In genomic region chr15:50424066-50424890, GRCh38 we compare ENCODE assay signal across 1 cellular context.
A peak's percentile ranks its signal among the peaks of the same experiment; 100 is the strongest.
TF ChIP-seq lines count a peak whose summit lies in the region.

Gene USP8, plus strand, starts transcription at chr15:50424405. Its CDS starts 14,669 bp downstream, at chr15:50439074.

TF ChIP-seq in HepG2, 621 proteins besides CTCF, POLR2A, EP300 and RAD21 (continued from another document and continues in another):
- TF ChIP-seq, protein P1, sequence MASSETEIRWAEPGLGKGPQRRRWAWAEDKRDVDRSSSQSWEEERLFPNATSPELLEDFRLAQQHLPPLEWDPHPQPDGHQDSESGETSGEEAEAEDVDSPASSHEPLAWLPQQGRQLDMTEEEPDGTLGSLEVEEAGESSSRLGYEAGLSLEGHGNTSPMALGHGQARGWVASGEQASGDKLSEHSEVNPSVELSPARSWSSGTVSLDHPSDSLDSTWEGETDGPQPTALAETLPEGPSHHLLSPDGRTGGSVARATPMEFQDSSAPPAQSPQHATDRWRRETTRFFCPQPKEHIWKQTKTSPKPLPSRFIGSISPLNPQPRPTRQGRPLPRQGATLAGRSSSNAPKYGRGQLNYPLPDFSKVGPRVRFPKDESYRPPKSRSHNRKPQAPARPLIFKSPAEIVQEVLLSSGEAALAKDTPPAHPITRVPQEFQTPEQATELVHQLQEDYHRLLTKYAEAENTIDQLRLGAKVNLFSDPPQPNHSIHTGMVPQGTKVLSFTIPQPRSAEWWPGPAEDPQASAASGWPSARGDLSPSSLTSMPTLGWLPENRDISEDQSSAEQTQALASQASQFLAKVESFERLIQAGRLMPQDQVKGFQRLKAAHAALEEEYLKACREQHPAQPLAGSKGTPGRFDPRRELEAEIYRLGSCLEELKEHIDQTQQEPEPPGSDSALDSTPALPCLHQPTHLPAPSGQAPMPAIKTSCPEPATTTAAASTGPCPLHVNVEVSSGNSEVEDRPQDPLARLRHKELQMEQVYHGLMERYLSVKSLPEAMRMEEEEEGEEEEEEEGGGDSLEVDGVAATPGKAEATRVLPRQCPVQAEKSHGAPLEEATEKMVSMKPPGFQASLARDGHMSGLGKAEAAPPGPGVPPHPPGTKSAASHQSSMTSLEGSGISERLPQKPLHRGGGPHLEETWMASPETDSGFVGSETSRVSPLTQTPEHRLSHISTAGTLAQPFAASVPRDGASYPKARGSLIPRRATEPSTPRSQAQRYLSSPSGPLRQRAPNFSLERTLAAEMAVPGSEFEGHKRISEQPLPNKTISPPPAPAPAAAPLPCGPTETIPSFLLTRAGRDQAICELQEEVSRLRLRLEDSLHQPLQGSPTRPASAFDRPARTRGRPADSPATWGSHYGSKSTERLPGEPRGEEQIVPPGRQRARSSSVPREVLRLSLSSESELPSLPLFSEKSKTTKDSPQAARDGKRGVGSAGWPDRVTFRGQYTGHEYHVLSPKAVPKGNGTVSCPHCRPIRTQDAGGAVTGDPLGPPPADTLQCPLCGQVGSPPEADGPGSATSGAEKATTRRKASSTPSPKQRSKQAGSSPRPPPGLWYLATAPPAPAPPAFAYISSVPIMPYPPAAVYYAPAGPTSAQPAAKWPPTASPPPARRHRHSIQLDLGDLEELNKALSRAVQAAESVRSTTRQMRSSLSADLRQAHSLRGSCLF (CRISPR knock-in tag; IDR thresholded peaks at IDR 0.05; ENCODE audit: borderline replicate concordance), result no peak
- TF ChIP-seq, protein P2, sequence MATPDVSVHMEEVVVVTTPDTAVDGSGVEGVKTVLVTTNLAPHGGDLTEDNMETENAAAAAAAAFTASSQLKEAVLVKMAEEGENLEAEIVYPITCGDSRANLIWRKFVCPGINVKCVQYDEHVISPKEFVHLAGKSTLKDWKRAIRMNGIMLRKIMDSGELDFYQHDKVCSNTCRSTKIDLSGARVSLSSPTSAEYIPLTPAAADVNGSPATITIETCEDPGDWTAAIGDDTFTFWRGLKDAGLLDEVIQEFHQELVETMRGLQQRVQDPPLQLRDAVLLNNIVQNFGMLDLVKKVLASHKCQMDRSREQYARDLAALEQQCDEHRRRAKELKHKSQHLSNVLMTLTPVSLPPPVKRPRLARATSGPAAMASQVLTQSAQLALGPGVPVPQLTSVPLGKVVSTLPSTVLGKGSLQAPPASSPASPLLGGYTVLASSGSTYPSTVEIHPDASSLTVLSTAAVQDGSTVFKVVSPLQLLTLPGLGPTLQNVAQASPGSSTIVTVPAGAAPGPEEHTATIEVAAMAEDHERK (CRISPR knock-in tag; IDR thresholded peaks at IDR 0.05; ENCODE audit: low read depth), result peak; percentile 74; the same call in 1 of the 2 replicates
- TF ChIP-seq CAMTA2 (CRISPR knock-in tag; IDR thresholded peaks at IDR 0.05; ENCODE audit: borderline replicate concordance) (no peak), SIN3A (IDR thresholded peaks at IDR 0.05; ENCODE audit: borderline replicate concordance, low read depth, low read length) (peak; percentile 82; the same call in 1 of the 2 replicates), ETV5 (CRISPR knock-in tag; IDR thresholded peaks at IDR 0.05; ENCODE audit: borderline replicate concordance) (peak; percentile 73; the same call in 1 of the 2 replicates), KLF11 (CRISPR knock-in tag; IDR thresholded peaks at IDR 0.05) (peak; percentile 28; the same call in 1 of the 2 replicates), RELA (CRISPR knock-in tag; IDR thresholded peaks at IDR 0.05) (0 out of 2 replicates have a peak, but pooled peaks have one; percentile 71), SPEN (CRISPR knock-in tag; IDR thresholded peaks at IDR 0.05; ENCODE audit: low read depth) (peak; percentile 90), ZNF136 (CRISPR knock-in tag; IDR thresholded peaks at IDR 0.05; ENCODE audit: low read depth) (no peak), THAP11 (CRISPR knock-in tag; IDR thresholded peaks at IDR 0.05) (peak; percentile 91), MED1 (CRISPR knock-in tag; IDR thresholded peaks at IDR 0.05) (peak; percentile 77), ZNF616 (CRISPR knock-in tag; IDR thresholded peaks at IDR 0.05; ENCODE audit: low read depth) (peak; percentile 50; the same call in 1 of the 2 replicates), KAT8 (CRISPR knock-in tag; IDR thresholded peaks at IDR 0.05) (peak; percentile 93), ZNF138 (CRISPR knock-in tag; IDR thresholded peaks at IDR 0.05; ENCODE audit: low read depth) (peak; percentile 49; the same call in 1 of the 2 replicates), PPARG (CRISPR knock-in tag; conservative IDR thresholded peaks at IDR 0.05) (no peak), ZNF451 (CRISPR knock-in tag; IDR thresholded peaks at IDR 0.05) (0 out of 2 replicates have a peak, but pooled peaks have one; percentile 68), ZNF496 (CRISPR knock-in tag; IDR thresholded peaks at IDR 0.05; ENCODE audit: insufficient replicate concordance) (no peak), ZZZ3 (CRISPR knock-in tag; IDR thresholded peaks at IDR 0.05; ENCODE audit: borderline replicate concordance) (peak; percentile 51; the same call in 1 of the 2 replicates), YY1 (IDR thresholded peaks at IDR 0.05; ENCODE audit: insufficient read depth, insufficient replicate concordance, low read depth, low read length) (peak; percentile 32), ZNF713 (CRISPR knock-in tag; IDR thresholded peaks at IDR 0.05) (peak; percentile 86; the same call in 1 of the 2 replicates), HDAC2 (CRISPR knock-in tag; IDR thresholded peaks at IDR 0.05) (peak; percentile 82; the same call in 1 of the 2 replicates), MED13 (CRISPR knock-in tag; IDR thresholded peaks at IDR 0.05) (0 out of 2 replicates have a peak, but pooled peaks have one; percentile 11), SNAPC2 (CRISPR knock-in tag; IDR thresholded peaks at IDR 0.05) (no peak), KAT7 (CRISPR knock-in tag; IDR thresholded peaks at IDR 0.05; ENCODE audit: borderline replicate concordance) (peak; percentile 88; the same call in 1 of the 2 replicates), AGO2 (optimal IDR thresholded peaks at IDR 0.05; ENCODE audit: low read depth, low read length) (peak; percentile 36), BHLHE40 (IDR thresholded peaks at IDR 0.05; ENCODE audit: low read length) (0 out of 2 replicates have a peak, but pooled peaks have one; percentile 12), JUN (CRISPR knock-in tag; IDR thresholded peaks at IDR 0.05) (no peak), ZNF670 (CRISPR knock-in tag; IDR thresholded peaks at IDR 0.05; ENCODE audit: borderline replicate concordance) (no peak), ZNF296 (CRISPR knock-in tag; conservative IDR thresholded peaks at IDR 0.05) (no peak), ZNF614 (CRISPR knock-in tag; IDR thresholded peaks at IDR 0.05; ENCODE audit: borderline replicate concordance) (no peak), JUND (CRISPR knock-in tag; IDR thresholded peaks at IDR 0.05) (0 out of 2 replicates have a peak, but pooled peaks have one; percentile 47), POLR2G (IDR thresholded peaks at IDR 0.05; ENCODE audit: low read depth, low read length) (peak; percentile 97), GFI1 (CRISPR knock-in tag; IDR thresholded peaks at IDR 0.05; ENCODE audit: borderline replicate concordance) (no peak), ZNF674 (CRISPR knock-in tag; IDR thresholded peaks at IDR 0.05; ENCODE audit: low read depth) (no peak), TAF15 (IDR thresholded peaks at IDR 0.05; ENCODE audit: low read depth, low read length, poor library complexity, severe bottlenecking) (peak; percentile 63), SAP130 (CRISPR knock-in tag; IDR thresholded peaks at IDR 0.05; ENCODE audit: low read depth) (peak; percentile 96), MXI1 (IDR thresholded peaks at IDR 0.05; ENCODE audit: borderline replicate concordance, low read depth, low read length) (peak; percentile 73; the same call in 2 of the 3 replicates), LCORL (IDR thresholded peaks at IDR 0.05) (no peak), LCORL (CRISPR knock-in tag; IDR thresholded peaks at IDR 0.05) (peak; percentile 61; the same call in 1 of the 2 replicates), FOXJ3 (CRISPR knock-in tag; IDR thresholded peaks at IDR 0.05; ENCODE audit: borderline replicate concordance) (no peak), GRHL1 (CRISPR knock-in tag; conservative IDR thresholded peaks at IDR 0.05) (no peak), MEIS2 (CRISPR knock-in tag; IDR thresholded peaks at IDR 0.05) (peak; percentile 22; the same call in 1 of the 2 replicates), ZFP41 (CRISPR knock-in tag; IDR thresholded peaks at IDR 0.05; ENCODE audit: borderline replicate concordance) (no peak), EEA1 (CRISPR knock-in tag; IDR thresholded peaks at IDR 0.05; ENCODE audit: borderline replicate concordance) (no peak), ZNF781 (CRISPR knock-in tag; IDR thresholded peaks at IDR 0.05; ENCODE audit: borderline replicate concordance, not compliant biosample characterization) (no peak), ZNF292 (CRISPR knock-in tag; IDR thresholded peaks at IDR 0.05; ENCODE audit: borderline replicate concordance, low read depth) (0 out of 2 replicates have a peak, but pooled peaks have one; percentile 16), MIER2 (CRISPR knock-in tag; IDR thresholded peaks at IDR 0.05) (0 out of 2 replicates have a peak, but pooled peaks have one; percentile 13)
- TF ChIP-seq, protein P3, sequence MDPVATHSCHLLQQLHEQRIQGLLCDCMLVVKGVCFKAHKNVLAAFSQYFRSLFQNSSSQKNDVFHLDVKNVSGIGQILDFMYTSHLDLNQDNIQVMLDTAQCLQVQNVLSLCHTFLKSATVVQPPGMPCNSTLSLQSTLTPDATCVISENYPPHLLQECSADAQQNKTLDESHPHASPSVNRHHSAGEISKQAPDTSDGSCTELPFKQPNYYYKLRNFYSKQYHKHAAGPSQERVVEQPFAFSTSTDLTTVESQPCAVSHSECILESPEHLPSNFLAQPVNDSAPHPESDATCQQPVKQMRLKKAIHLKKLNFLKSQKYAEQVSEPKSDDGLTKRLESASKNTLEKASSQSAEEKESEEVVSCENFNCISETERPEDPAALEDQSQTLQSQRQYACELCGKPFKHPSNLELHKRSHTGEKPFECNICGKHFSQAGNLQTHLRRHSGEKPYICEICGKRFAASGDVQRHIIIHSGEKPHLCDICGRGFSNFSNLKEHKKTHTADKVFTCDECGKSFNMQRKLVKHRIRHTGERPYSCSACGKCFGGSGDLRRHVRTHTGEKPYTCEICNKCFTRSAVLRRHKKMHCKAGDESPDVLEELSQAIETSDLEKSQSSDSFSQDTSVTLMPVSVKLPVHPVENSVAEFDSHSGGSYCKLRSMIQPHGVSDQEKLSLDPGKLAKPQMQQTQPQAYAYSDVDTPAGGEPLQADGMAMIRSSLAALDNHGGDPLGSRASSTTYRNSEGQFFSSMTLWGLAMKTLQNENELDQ (CRISPR knock-in tag; IDR thresholded peaks at IDR 0.05; ENCODE audit: borderline replicate concordance), result no peak
- TF ChIP-seq, protein P4, sequence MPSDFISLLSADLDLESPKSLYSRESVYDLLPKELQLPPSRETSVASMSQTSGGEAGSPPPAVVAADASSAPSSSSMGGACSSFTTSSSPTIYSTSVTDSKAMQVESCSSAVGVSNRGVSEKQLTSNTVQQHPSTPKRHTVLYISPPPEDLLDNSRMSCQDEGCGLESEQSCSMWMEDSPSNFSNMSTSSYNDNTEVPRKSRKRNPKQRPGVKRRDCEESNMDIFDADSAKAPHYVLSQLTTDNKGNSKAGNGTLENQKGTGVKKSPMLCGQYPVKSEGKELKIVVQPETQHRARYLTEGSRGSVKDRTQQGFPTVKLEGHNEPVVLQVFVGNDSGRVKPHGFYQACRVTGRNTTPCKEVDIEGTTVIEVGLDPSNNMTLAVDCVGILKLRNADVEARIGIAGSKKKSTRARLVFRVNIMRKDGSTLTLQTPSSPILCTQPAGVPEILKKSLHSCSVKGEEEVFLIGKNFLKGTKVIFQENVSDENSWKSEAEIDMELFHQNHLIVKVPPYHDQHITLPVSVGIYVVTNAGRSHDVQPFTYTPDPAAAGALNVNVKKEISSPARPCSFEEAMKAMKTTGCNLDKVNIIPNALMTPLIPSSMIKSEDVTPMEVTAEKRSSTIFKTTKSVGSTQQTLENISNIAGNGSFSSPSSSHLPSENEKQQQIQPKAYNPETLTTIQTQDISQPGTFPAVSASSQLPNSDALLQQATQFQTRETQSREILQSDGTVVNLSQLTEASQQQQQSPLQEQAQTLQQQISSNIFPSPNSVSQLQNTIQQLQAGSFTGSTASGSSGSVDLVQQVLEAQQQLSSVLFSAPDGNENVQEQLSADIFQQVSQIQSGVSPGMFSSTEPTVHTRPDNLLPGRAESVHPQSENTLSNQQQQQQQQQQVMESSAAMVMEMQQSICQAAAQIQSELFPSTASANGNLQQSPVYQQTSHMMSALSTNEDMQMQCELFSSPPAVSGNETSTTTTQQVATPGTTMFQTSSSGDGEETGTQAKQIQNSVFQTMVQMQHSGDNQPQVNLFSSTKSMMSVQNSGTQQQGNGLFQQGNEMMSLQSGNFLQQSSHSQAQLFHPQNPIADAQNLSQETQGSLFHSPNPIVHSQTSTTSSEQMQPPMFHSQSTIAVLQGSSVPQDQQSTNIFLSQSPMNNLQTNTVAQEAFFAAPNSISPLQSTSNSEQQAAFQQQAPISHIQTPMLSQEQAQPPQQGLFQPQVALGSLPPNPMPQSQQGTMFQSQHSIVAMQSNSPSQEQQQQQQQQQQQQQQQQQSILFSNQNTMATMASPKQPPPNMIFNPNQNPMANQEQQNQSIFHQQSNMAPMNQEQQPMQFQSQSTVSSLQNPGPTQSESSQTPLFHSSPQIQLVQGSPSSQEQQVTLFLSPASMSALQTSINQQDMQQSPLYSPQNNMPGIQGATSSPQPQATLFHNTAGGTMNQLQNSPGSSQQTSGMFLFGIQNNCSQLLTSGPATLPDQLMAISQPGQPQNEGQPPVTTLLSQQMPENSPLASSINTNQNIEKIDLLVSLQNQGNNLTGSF (CRISPR knock-in tag; IDR thresholded peaks at IDR 0.05), result no peak
- TF ChIP-seq, protein P5, sequence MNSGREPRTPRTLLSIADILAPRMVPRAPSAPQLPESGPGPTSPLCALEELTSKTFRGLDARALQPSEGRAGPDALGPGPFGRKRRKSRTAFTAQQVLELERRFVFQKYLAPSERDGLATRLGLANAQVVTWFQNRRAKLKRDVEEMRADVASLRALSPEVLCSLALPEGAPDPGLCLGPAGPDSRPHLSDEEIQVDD (CRISPR knock-in tag; IDR thresholded peaks at IDR 0.05; ENCODE audit: borderline replicate concordance), result no peak
